ENCODE assay signal across 2 cellular contexts in the genomic region with DNA sequence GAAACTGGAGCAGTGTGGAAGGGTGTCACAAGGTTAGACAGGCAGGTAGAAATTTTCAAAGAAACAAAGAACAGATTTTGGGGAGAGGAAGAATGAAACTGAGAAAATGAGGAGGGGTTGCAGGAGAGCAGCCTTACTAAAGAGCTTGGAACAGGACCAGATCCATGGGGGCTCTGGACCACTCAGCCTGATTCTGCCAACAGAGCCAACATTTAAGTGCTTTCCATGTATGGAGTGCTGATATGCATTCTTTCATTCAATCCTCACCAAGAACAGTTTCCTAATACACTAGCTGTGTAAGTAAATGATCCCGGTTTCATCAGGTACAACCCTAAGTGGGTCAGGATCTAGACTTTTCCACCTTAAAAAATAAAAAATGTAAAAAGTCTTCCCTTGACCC.
TF ChIP-seq lines count a peak whose summit lies in the region.

No MANE protein-coding gene starts in this region.

TF ChIP-seq in A549, 52 proteins besides CTCF, POLR2A, EP300 and RAD21:
- TF ChIP-seq, protein P1, sequence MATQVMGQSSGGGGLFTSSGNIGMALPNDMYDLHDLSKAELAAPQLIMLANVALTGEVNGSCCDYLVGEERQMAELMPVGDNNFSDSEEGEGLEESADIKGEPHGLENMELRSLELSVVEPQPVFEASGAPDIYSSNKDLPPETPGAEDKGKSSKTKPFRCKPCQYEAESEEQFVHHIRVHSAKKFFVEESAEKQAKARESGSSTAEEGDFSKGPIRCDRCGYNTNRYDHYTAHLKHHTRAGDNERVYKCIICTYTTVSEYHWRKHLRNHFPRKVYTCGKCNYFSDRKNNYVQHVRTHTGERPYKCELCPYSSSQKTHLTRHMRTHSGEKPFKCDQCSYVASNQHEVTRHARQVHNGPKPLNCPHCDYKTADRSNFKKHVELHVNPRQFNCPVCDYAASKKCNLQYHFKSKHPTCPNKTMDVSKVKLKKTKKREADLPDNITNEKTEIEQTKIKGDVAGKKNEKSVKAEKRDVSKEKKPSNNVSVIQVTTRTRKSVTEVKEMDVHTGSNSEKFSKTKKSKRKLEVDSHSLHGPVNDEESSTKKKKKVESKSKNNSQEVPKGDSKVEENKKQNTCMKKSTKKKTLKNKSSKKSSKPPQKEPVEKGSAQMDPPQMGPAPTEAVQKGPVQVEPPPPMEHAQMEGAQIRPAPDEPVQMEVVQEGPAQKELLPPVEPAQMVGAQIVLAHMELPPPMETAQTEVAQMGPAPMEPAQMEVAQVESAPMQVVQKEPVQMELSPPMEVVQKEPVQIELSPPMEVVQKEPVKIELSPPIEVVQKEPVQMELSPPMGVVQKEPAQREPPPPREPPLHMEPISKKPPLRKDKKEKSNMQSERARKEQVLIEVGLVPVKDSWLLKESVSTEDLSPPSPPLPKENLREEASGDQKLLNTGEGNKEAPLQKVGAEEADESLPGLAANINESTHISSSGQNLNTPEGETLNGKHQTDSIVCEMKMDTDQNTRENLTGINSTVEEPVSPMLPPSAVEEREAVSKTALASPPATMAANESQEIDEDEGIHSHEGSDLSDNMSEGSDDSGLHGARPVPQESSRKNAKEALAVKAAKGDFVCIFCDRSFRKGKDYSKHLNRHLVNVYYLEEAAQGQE (IDR thresholded peaks at IDR 0.05) = peak; percentile 60; the same call in 1 of the 2 replicates
- no peak for TF ChIP-seq RNF2 (IDR thresholded peaks at IDR 0.05; ENCODE audit: borderline replicate concordance, low read depth)

TF ChIP-seq in GM12878, 131 proteins besides CTCF, POLR2A, EP300 and RAD21:
- TF ChIP-seq, protein P2, sequence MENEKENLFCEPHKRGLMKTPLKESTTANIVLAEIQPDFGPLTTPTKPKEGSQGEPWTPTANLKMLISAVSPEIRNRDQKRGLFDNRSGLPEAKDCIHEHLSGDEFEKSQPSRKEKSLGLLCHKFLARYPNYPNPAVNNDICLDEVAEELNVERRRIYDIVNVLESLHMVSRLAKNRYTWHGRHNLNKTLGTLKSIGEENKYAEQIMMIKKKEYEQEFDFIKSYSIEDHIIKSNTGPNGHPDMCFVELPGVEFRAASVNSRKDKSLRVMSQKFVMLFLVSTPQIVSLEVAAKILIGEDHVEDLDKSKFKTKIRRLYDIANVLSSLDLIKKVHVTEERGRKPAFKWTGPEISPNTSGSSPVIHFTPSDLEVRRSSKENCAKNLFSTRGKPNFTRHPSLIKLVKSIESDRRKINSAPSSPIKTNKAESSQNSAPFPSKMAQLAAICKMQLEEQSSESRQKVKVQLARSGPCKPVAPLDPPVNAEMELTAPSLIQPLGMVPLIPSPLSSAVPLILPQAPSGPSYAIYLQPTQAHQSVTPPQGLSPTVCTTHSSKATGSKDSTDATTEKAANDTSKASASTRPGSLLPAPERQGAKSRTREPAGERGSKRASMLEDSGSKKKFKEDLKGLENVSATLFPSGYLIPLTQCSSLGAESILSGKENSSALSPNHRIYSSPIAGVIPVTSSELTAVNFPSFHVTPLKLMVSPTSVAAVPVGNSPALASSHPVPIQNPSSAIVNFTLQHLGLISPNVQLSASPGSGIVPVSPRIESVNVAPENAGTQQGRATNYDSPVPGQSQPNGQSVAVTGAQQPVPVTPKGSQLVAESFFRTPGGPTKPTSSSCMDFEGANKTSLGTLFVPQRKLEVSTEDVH (IDR thresholded peaks at IDR 0.05; ENCODE audit: low read depth, partially characterized antibody) = no peak
- TF ChIP-seq HDGF (IDR thresholded peaks at IDR 0.05) (no peak), CHD2 (IDR thresholded peaks at IDR 0.05; ENCODE audit: borderline replicate concordance, low read depth, low read length) (no peak), CBX5 (IDR thresholded peaks at IDR 0.05; ENCODE audit: low read depth) (no peak), MYC (IDR thresholded peaks at IDR 0.05; ENCODE audit: insufficient read depth, insufficient read length, insufficient replicate concordance, low read length, severe bottlenecking) (no peak), CREM (IDR thresholded peaks at IDR 0.05; ENCODE audit: low read depth) (no peak), ZNF207 (IDR thresholded peaks at IDR 0.05; ENCODE audit: borderline replicate concordance) (no peak), NFIC (IDR thresholded peaks at IDR 0.05; ENCODE audit: low read depth, low read length) (no peak), NR2F1 (conservative IDR thresholded peaks at IDR 0.05) (no peak), SIX5 (IDR thresholded peaks at IDR 0.05; ENCODE audit: low read depth, low read length, severe bottlenecking) (no peak)
TF ChIP-seq in GM12878: peak in this region for 0.
